ENCODE assay signal across 13 cellular contexts in genomic region chr2:143433158-143433557, GRCh38.
DNase-seq lines count a peak whose midpoint lies in the region; ATAC-seq and TF ChIP-seq lines count a peak whose summit lies in the region.
"Had no signal": no experiment of that assay in that cellular context is flagged by ENCODE, and none has a peak within 500 bp of the region (broad histone marks: within the 10 kb centered on the region; RNA-seq: fewer than 3 reads in every experiment).

No MANE protein-coding gene starts in this region.

- H4K8ac ChIP-seq in trophoblast cell (ENCODE audit: low read depth, low read length) = no peak overlapping the region

- H3K9me3 ChIP-seq in T-helper 17 cell (ENCODE audit: control insufficient read depth, low read length, poor library complexity, severe bottlenecking) (no peaks in the 10 kb centered on the region), gastroesophageal sphincter (no peaks in the 10 kb centered on the region), spleen (no peaks in the 10 kb centered on the region), trophoblast cell (ENCODE audit: insufficient read depth, low read depth, low read length) (no peaks in the 10 kb centered on the region)

- H3K79me2 ChIP-seq in trophoblast cell (ENCODE audit: control insufficient read depth, insufficient read depth, low read length, poor library complexity) = no peaks in the 10 kb centered on the region

- H3K14ac ChIP-seq in trophoblast cell (ENCODE audit: low read length) = no peak overlapping the region

- peak overlapping the region; percentile 18 for H3K27ac Mint-ChIP-seq in activated T-cell treated with anti-CD3 and anti-CD28 coated beads, Interleukin-2, amount 50 U/mL, for 24 hours
- H3K27ac Mint-ChIP-seq in T-helper 17 cell = peak overlapping the region; percentile 68
- H3K27ac Mint-ChIP-seq: activated CD8-positive, alpha-beta T cell treated with anti-CD3 and anti-CD28 coated beads, Interleukin-2, amount 10 ng/mL, durations not matched to agents 7 days and 5 days; activated naive CD8-positive, alpha-beta T cell treated with anti-CD3 and anti-CD28 coated beads for 36 hours had no signal

- TF ChIP-seq POLR2A in gastroesophageal sphincter (IDR thresholded peaks at IDR 0.05) = no peak
- TF ChIP-seq POLR2A in spleen (IDR thresholded peaks at IDR 0.05) = no peak

- H4K12ac ChIP-seq in trophoblast cell (ENCODE audit: low read depth, low read length) = no peak overlapping the region

- H2BK5ac ChIP-seq in trophoblast cell (ENCODE audit: low read depth, low read length, poor library complexity) = no peak overlapping the region

- no peaks in the 10 kb centered on the region for H3K9me3 Mint-ChIP-seq in activated T-cell treated with anti-CD3 and anti-CD28 coated beads, Interleukin-2, amount 50 U/mL, for 24 hours
- H3K9me3 Mint-ChIP-seq: activated naive CD8-positive, alpha-beta T cell treated with anti-CD3 and anti-CD28 coated beads for 36 hours had no signal

- H4K91ac ChIP-seq in trophoblast cell (ENCODE audit: low read depth, low read length) = no peak overlapping the region

- H3K36me3 Mint-ChIP-seq in activated T-cell treated with anti-CD3 and anti-CD28 coated beads, Interleukin-2, amount 50 U/mL, for 24 hours (ENCODE audit: low read depth) = peaks cover 31% of the 10 kb centered on the region
- H3K36me3 Mint-ChIP-seq in T-helper 17 cell (ENCODE audit: low read depth) = no peaks in the 10 kb centered on the region

- WGBS in gastroesophageal sphincter (ENCODE audit: low coverage in 1 of 2), 2 donors = 44 to 61% methylated on average over 3 of the region's 3 CpGs
- 72 to 79% (median 76%) methylated on average over 3 of the region's 3 CpGs for WGBS in spleen, 5 donors
- no CpG with 5 or more reads among the region's 3 CpGs for WGBS in trophoblast cell (ENCODE audit: extremely low coverage, insufficient coverage, insufficient read length)

- H3K4me1 ChIP-seq in gastroesophageal sphincter = no peaks in the 10 kb centered on the region
- H3K4me1 ChIP-seq in spleen = peaks cover 0 to 22% (median 0%) of the 10 kb centered on the region in 6 donors
- H3K4me1 ChIP-seq in trophoblast cell (ENCODE audit: control insufficient read depth in 1 of 2, insufficient read depth in 2 of 2, low read length in 2 of 2) = no peaks in the 10 kb centered on the region

- H3K18ac ChIP-seq in trophoblast cell (ENCODE audit: low read length) = no peak overlapping the region

- DNase-seq in activated T-cell treated with anti-CD3 and anti-CD28 coated beads, Interleukin-2, amount 50 U/mL, for 24 hours = no peak
- DNase-seq in activated T-cell treated with anti-CD3 and anti-CD28 coated beads for 4 hours (no peak), T-helper 17 cell (no peak), spleen (no peak), trophoblast cell (no peak)
- DNase-seq: activated CD8-positive, alpha-beta T cell treated with anti-CD3 and anti-CD28 coated beads, Interleukin-2, amount 10 ng/mL, durations not matched to agents 7 days and 5 days; activated naive CD8-positive, alpha-beta T cell treated with anti-CD3 and anti-CD28 coated beads for 36 hours; NCI-H1092; NK-92 treated with Interleukin-12 subunit alpha and Interleukin-12 subunit beta, amount 100 ng/mL, for 24 hours had no signal

- no peak overlapping the region for H3K4me2 ChIP-seq in trophoblast cell (ENCODE audit: low read length)

- TF ChIP-seq EP300 in gastroesophageal sphincter (IDR thresholded peaks at IDR 0.05) = no peak

- no peak overlapping the region for H3K9ac ChIP-seq in trophoblast cell (ENCODE audit: low read length)

- ATAC-seq in T-helper 17 cell (no peak), gastroesophageal sphincter (peak; percentile 31), HG03025 (IDR thresholded peaks at IDR 0.05; ENCODE audit: low FRiP score, unreplicated experiment) (no peak), HG03196 (IDR thresholded peaks at IDR 0.05; ENCODE audit: unreplicated experiment) (no peak)
- ATAC-seq: activated CD8-positive, alpha-beta T cell treated with anti-CD3 and anti-CD28 coated beads, Interleukin-2, amount 10 ng/mL, durations not matched to agents 7 days and 5 days had no signal

- H3K4me3 Mint-ChIP-seq in activated T-cell treated with anti-CD3 and anti-CD28 coated beads, Interleukin-2, amount 50 U/mL, for 24 hours = no peak overlapping the region
- H3K4me3 Mint-ChIP-seq in T-helper 17 cell = no peak overlapping the region
- H3K4me3 Mint-ChIP-seq: activated CD8-positive, alpha-beta T cell treated with anti-CD3 and anti-CD28 coated beads, Interleukin-2, amount 10 ng/mL, durations not matched to agents 7 days and 5 days; activated naive CD8-positive, alpha-beta T cell treated with anti-CD3 and anti-CD28 coated beads for 36 hours had no signal

- H3K36me3 ChIP-seq in gastroesophageal sphincter (no peaks in the 10 kb centered on the region), spleen (peaks cover 0 to 38% (median 14%) of the 10 kb centered on the region in 6 donors), trophoblast cell (ENCODE audit: control insufficient read depth in 1 of 2, insufficient read depth in 2 of 2, low read length in 2 of 2) (no peaks in the 10 kb centered on the region)

- intact Hi-C loops in spleen (cut with DNase I; ENCODE audit: low total_unique reads) = no loop called here

- H3K4ac ChIP-seq in trophoblast cell (ENCODE audit: low read depth, low read length) = no peak overlapping the region

- H3K79me1 ChIP-seq in trophoblast cell (ENCODE audit: low read length) = no peaks in the 10 kb centered on the region

- no peak overlapping the region for H2BK120ac ChIP-seq in trophoblast cell (ENCODE audit: insufficient read depth, low read length, poor library complexity)

- peaks cover 59% of the 10 kb centered on the region for H3K4me1 Mint-ChIP-seq in activated T-cell treated with anti-CD3 and anti-CD28 coated beads, Interleukin-2, amount 50 U/mL, for 24 hours (ENCODE audit: low read depth)
- peaks cover 25% of the 10 kb centered on the region for H3K4me1 Mint-ChIP-seq in T-helper 17 cell

- H3K4me3 ChIP-seq in gastroesophageal sphincter = no peak overlapping the region
- no peak overlapping the region for H3K4me3 ChIP-seq in spleen
- H3K4me3 ChIP-seq in trophoblast cell (ENCODE audit: low read depth, low read length) = no peak overlapping the region
- H3K4me3 ChIP-seq: skin epidermis had no signal

- no peaks in the 10 kb centered on the region for H3K27me3 Mint-ChIP-seq in activated T-cell treated with anti-CD3 and anti-CD28 coated beads, Interleukin-2, amount 50 U/mL, for 24 hours
- H3K27me3 Mint-ChIP-seq in T-helper 17 cell = no peaks in the 10 kb centered on the region
- H3K27me3 Mint-ChIP-seq: activated naive CD8-positive, alpha-beta T cell treated with anti-CD3 and anti-CD28 coated beads for 36 hours had no signal

- H2BK12ac ChIP-seq in trophoblast cell (ENCODE audit: low read length) = no peak overlapping the region

- H3K27ac ChIP-seq in gastroesophageal sphincter = no peak overlapping the region
- H3K27ac ChIP-seq in spleen = peak overlapping the region in 5 of 8 donors; percentile 18 to 57 (median 47)
- H3K27ac ChIP-seq in trophoblast cell (ENCODE audit: low read depth, low read length) = no peak overlapping the region

- H2AK5ac ChIP-seq in trophoblast cell (ENCODE audit: low read length) = no peak overlapping the region

- H3K23ac ChIP-seq in trophoblast cell (ENCODE audit: low read length) = no peak overlapping the region

- TF ChIP-seq CTCF in gastroesophageal sphincter (IDR thresholded peaks at IDR 0.05) (peak in 1 of 4 experiments; percentile 32), spleen (IDR thresholded peaks at IDR 0.05 in 8 of 11, conservative IDR thresholded peaks at IDR 0.05 in 3 of 11) (peak in 3 of 11 experiments; percentile 8 to 15 (median 13))

- H2AFZ ChIP-seq in trophoblast cell (ENCODE audit: insufficient read depth, low read length, poor library complexity) = no peak overlapping the region

- no peaks in the 10 kb centered on the region for H3K27me3 ChIP-seq in gastroesophageal sphincter
- no peaks in the 10 kb centered on the region for H3K27me3 ChIP-seq in spleen (replicated peaks in 1 of 7)
- H3K27me3 ChIP-seq in trophoblast cell (ENCODE audit: insufficient read depth, low read length) = no peaks in the 10 kb centered on the region

Comparison
In these comparisons a context has a peak if more than half of its experiments do, and no peak if none do; other contexts are left out.
1. H3K27ac ChIP-seq: peak in spleen (5 of 8); none in gastroesophageal sphincter (0 of 4) and trophoblast cell (single experiment).